Comparison of ENCODE assay signal across 8 cellular contexts in genomic region chr2:233354500-233354924, GRCh38. TPM values are rescaled to one million over a fixed set of nuclear protein-coding genes. Genes with fewer than 3 reads are reported as not detected.
DNase-seq lines count a peak whose midpoint lies in the region; ATAC-seq and TF ChIP-seq lines count a peak whose summit lies in the region.

No MANE protein-coding gene starts in this region.

- H4K8ac ChIP-seq in mesenchymal stem cell (ENCODE audit: low read length) = peak overlapping the region; percentile 66

- H3K9me3 ChIP-seq in mesenchymal stem cell (ENCODE audit: control insufficient read depth, low read length) = no peaks in the 10 kb centered on the region

- TF ChIP-seq CTCF in WTC11 (IDR thresholded peaks at IDR 0.05) = no peak; the same call in 1 of the 2 replicates

- CTCF ChIA-PET in WTC11 (lab: Charles Lee) = interaction anchor here (1.0 to 2.1 kb wide), 14 partner anchors 9 to 94 kb away, joined by 3 to 34 read pairs (median 8); partner anchors contain the start of gene SAG

- ATAC-seq in GM18868 (IDR thresholded peaks at IDR 0.05; ENCODE audit: unreplicated experiment) = peak; percentile 21
- ATAC-seq in HG02798 (IDR thresholded peaks at IDR 0.05; ENCODE audit: poor library complexity, unreplicated experiment) = peak; percentile 32
- peak; percentile 19 for ATAC-seq in WTC11

- under 1% methylated on average over 16 of the region's 77 CpGs for WGBS in mesenchymal stem cell

- H3K4me3 Mint-ChIP-seq in WTC11 = no peak overlapping the region

- H3K27me3 Mint-ChIP-seq in WTC11 (ENCODE audit: low read depth) = peaks cover 36% of the 10 kb centered on the region

- peaks cover 26% of the 10 kb centered on the region for H3K79me1 ChIP-seq in mesenchymal stem cell (replicated peaks; ENCODE audit: low read length, poor library complexity, severe bottlenecking)

- no peak overlapping the region for H2AK5ac ChIP-seq in mesenchymal stem cell (ENCODE audit: low read length, severe bottlenecking)

- no peak overlapping the region for H4K91ac ChIP-seq in mesenchymal stem cell (ENCODE audit: low read length)

- no peak overlapping the region for H3K9ac ChIP-seq in mesenchymal stem cell (ENCODE audit: low read length)

- no peak overlapping the region for H3K4ac ChIP-seq in mesenchymal stem cell (ENCODE audit: low read depth in 1 of 2, low read length in 2 of 2)

- no peak overlapping the region for H3K14ac ChIP-seq in mesenchymal stem cell (ENCODE audit: low read length in 2 of 2)

- H2BK15ac ChIP-seq in mesenchymal stem cell (ENCODE audit: low read depth, poor library complexity, severe bottlenecking) = peak overlapping the region; percentile 94

- H3K4me3 ChIP-seq in mesenchymal stem cell (ENCODE audit: insufficient read depth in 1 of 2, low read depth in 1 of 2, low read length in 2 of 2) = peak overlapping the region; percentile 51 to 91

- peak overlapping the region in 1 of 2 experiments; percentile 85 for H3K18ac ChIP-seq in mesenchymal stem cell (ENCODE audit: low read depth in 1 of 2, low read length in 2 of 2)

- peaks cover 13% of the 10 kb centered on the region for H3K4me1 ChIP-seq in mesenchymal stem cell (ENCODE audit: control insufficient read depth, insufficient read depth, low read depth, low read length)

- peaks cover 9% of the 10 kb centered on the region for H3K9me3 Mint-ChIP-seq in WTC11

- DNase-seq in WTC11 (ENCODE audit: low spot score) (no peak), mesenchymal stem cell (no peak), DMS 273 treated with DMSO at 0.1 percent for 48 hours (lab: John Stamatoyannopoulos, UW) (no peak), OCI-M2 (lab: John Stamatoyannopoulos, UW; ENCODE audit: unreplicated experiment) (no peak), AG20443 (ENCODE audit: low spot score) (no peak), kidney tubule cell (ENCODE audit: low spot score) (no peak)

- H2AFZ ChIP-seq in mesenchymal stem cell (ENCODE audit: low read depth, low read length) = peak overlapping the region; percentile 78

- no peak overlapping the region for H3K23ac ChIP-seq in mesenchymal stem cell (ENCODE audit: low read length in 2 of 2)

- no peaks in the 10 kb centered on the region for H3K27me3 ChIP-seq in mesenchymal stem cell (ENCODE audit: control insufficient read depth in 1 of 2, insufficient read depth in 1 of 2, low read length in 2 of 2)

- H3K27ac ChIP-seq in mesenchymal stem cell (ENCODE audit: low read length, poor library complexity, severe bottlenecking) = no peak overlapping the region

- H3K4me1 Mint-ChIP-seq in WTC11 = peaks cover 28% of the 10 kb centered on the region

- H3K36me3 Mint-ChIP-seq in WTC11 = peaks cover 3% of the 10 kb centered on the region; the same call in 1 of the 2 replicates

- no peak overlapping the region for H2BK12ac ChIP-seq in mesenchymal stem cell (ENCODE audit: low read length in 2 of 2)

- H2BK5ac ChIP-seq in mesenchymal stem cell (ENCODE audit: low read depth, low read length, poor library complexity, severe bottlenecking) = no peak overlapping the region

- no peaks in the 10 kb centered on the region for H3K36me3 ChIP-seq in mesenchymal stem cell (ENCODE audit: control insufficient read depth in 1 of 2, insufficient read depth in 2 of 2, low read depth in 1 of 2, low read length in 2 of 2)

- POLR2A ChIA-PET in WTC11 (lab: Charles Lee) = no interaction called here

- peak overlapping the region; percentile 89 for H3K4me2 ChIP-seq in mesenchymal stem cell (ENCODE audit: low read length, poor library complexity, severe bottlenecking)

- H3K27ac Mint-ChIP-seq in WTC11 = no peak overlapping the region

- H2BK120ac ChIP-seq in mesenchymal stem cell (ENCODE audit: low read depth, low read length) = no peak overlapping the region

TF ChIP-seq in WTC11, 78 proteins besides CTCF, POLR2A, EP300 and RAD21:
- TF ChIP-seq SP1 (CRISPR knock-in tag; conservative IDR thresholded peaks at IDR 0.05) = peak; percentile 47; the same call in 1 of the 2 replicates
- TF ChIP-seq MYBL2 (CRISPR knock-in tag; IDR thresholded peaks at IDR 0.05) = 0 out of 2 replicates have a peak, but pooled peaks have one; percentile 26
- TF ChIP-seq FOXP1 (CRISPR knock-in tag; IDR thresholded peaks at IDR 0.05; ENCODE audit: borderline replicate concordance) = no peak
- TF ChIP-seq E2F5 (CRISPR knock-in tag; IDR thresholded peaks at IDR 0.05) = no peak

RNA-seq across cellular contexts. Expression of gene DGKD, which starts 0.2 kb away (rescaled TPM):
- 30.6 to 41.4 TPM (median 31.9 TPM) in 3 replicates for total RNA-seq in WTC11 (2021)
- polyA plus RNA-seq in mesenchymal stem cell (2013, experiment 1 of 2) = 10.4 TPM
- 7.8 TPM for polyA plus RNA-seq in mesenchymal stem cell (2013, experiment 2 of 2)

RNA-seq across cellular contexts. Expression of gene SAG, which starts 46.9 kb away (rescaled TPM):
- 0.14 TPM in 1 of 3 replicates, not detected in the others for total RNA-seq in WTC11 (2021)
- not detected for polyA plus RNA-seq in mesenchymal stem cell (2013, experiment 1 of 2)
- polyA plus RNA-seq in mesenchymal stem cell (2013, experiment 2 of 2) = not detected
